In the genomic region with DNA sequence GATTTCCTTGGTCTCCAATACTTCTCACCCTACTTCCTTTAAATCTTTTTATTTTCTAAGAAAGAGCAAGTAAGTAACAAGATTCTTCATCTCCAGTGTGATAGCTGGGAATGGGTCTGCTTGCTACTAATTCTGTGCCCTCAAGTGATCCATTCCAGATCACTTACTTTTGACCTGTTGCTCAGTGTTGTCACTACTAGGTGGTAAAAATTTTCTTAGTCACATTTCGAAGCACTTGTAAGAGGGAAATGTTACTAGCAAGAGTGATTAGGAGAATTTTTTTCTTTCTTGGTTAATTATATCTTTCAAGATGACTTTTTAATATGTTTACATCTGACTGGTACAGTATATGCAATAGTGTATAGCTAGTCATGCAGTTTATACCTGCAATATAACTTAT, we compare ENCODE assay signal across 12 cellular contexts. TPM values are rescaled to one million over a fixed set of nuclear protein-coding genes. Genes with fewer than 3 reads are reported as not detected.
DNase-seq lines count a peak whose midpoint lies in the region; ATAC-seq and TF ChIP-seq lines count a peak whose summit lies in the region.
"Had no signal": no experiment of that assay in that cellular context is flagged by ENCODE, and none has a peak within 500 bp of the region (broad histone marks: within the 10 kb centered on the region; RNA-seq: fewer than 3 reads in every experiment).

No MANE protein-coding gene starts in this region.

- H3K4me1 ChIP-seq in GM23248 (ENCODE audit: insufficient read depth) = peaks cover 39% of the 10 kb centered on the region
- peaks cover 41% of the 10 kb centered on the region for H3K4me1 ChIP-seq in OCI-LY3 (ENCODE audit: low read length)
- H3K4me1 ChIP-seq in trophoblast cell (ENCODE audit: control insufficient read depth in 1 of 2, insufficient read depth in 2 of 2, low read length in 2 of 2) = peaks cover 2 to 4% of the 10 kb centered on the region in 2 experiments

- H2AFZ ChIP-seq in GM23248 (no peak overlapping the region), OCI-LY3 (ENCODE audit: low read depth, low read length) (no peak overlapping the region), trophoblast cell (ENCODE audit: insufficient read depth, low read length, poor library complexity) (no peak overlapping the region)

- no peak for TF ChIP-seq POLR2A in erythroblast (IDR thresholded peaks at IDR 0.05; ENCODE audit: low read length)

- H3K9me3 Mint-ChIP-seq in endothelial cell (ENCODE audit: unreplicated experiment) = no peaks in the 10 kb centered on the region

- H3K36me3 ChIP-seq in GM23248 (ENCODE audit: low read depth) (peaks cover 28% of the 10 kb centered on the region), OCI-LY3 (replicated peaks; ENCODE audit: low read depth, low read length) (peaks cover 64% of the 10 kb centered on the region), trophoblast cell (ENCODE audit: control insufficient read depth in 1 of 2, insufficient read depth in 2 of 2, low read length in 2 of 2) (peaks cover 11 to 25% of the 10 kb centered on the region in 2 experiments)

- in situ Hi-C loops in GM23248 (cut with MboI) = no loop called here

- no peak overlapping the region for H3K18ac ChIP-seq in trophoblast cell (ENCODE audit: low read length)

- peaks cover 35% of the 10 kb centered on the region for H3K36me3 Mint-ChIP-seq in endothelial cell (ENCODE audit: low read depth, unreplicated experiment)

- DNase-seq in GM23248 (peak; percentile 23), endothelial cell (ENCODE audit: low spot score) (no peak), trophoblast cell (no peak), erythroblast (lab: John Stamatoyannopoulos, UW) (no peak)
- no peak for DNase-seq in stimulated activated CD4-positive, alpha-beta T cell treated with anti-CD3 and anti-CD28 coated beads, Interleukin-12 subunit alpha, Interleukin-12 subunit beta, amount 100 ng/mL, for 4 hours
- DNase-seq: kidney, NCI-H1092, testis had no signal

- peaks cover 36% of the 10 kb centered on the region for H3K4me1 Mint-ChIP-seq in endothelial cell (ENCODE audit: unreplicated experiment)

- peak overlapping the region; percentile 99 for H3K4me3 ChIP-seq in GM23248
- H3K4me3 ChIP-seq in OCI-LY3 (ENCODE audit: low read length) = peak overlapping the region; percentile 83; the same call in 1 of the 2 replicates
- no peak overlapping the region for H3K4me3 ChIP-seq in trophoblast cell (ENCODE audit: low read depth, low read length)

- H3K9me3 ChIP-seq in GM23248 (ENCODE audit: low read depth) (no peaks in the 10 kb centered on the region), OCI-LY3 (ENCODE audit: insufficient read depth, low read length) (no peaks in the 10 kb centered on the region), trophoblast cell (ENCODE audit: insufficient read depth, low read depth, low read length) (no peaks in the 10 kb centered on the region)
- H3K9me3 ChIP-seq: testis had no signal

- H4K91ac ChIP-seq in trophoblast cell (ENCODE audit: low read depth, low read length) = no peak overlapping the region

- H3K4ac ChIP-seq in trophoblast cell (ENCODE audit: low read depth, low read length) = peak overlapping the region; percentile 66

- H4K12ac ChIP-seq in trophoblast cell (ENCODE audit: low read depth, low read length) = no peak overlapping the region

- peaks cover 95% of the 10 kb centered on the region for H3K79me2 ChIP-seq in GM23248 (ENCODE audit: insufficient read depth)
- peaks cover 97% of the 10 kb centered on the region for H3K79me2 ChIP-seq in OCI-LY3 (ENCODE audit: low read length)
- H3K79me2 ChIP-seq in trophoblast cell (ENCODE audit: control insufficient read depth, insufficient read depth, low read length, poor library complexity) = peaks cover 20% of the 10 kb centered on the region

- H3K4me2 ChIP-seq in GM23248 (ENCODE audit: unreplicated experiment) (peak overlapping the region; percentile 100), OCI-LY3 (ENCODE audit: low read length) (peak overlapping the region; percentile 93), trophoblast cell (ENCODE audit: low read length) (peak overlapping the region; percentile 22)

- H3K27ac Mint-ChIP-seq in endothelial cell (ENCODE audit: unreplicated experiment) = peak overlapping the region; percentile 59

- H3F3A ChIP-seq in GM23248 (ENCODE audit: insufficient read depth) = peaks cover 36% of the 10 kb centered on the region

- H4K8ac ChIP-seq in trophoblast cell (ENCODE audit: low read depth, low read length) = no peak overlapping the region

- no peak overlapping the region for H3K14ac ChIP-seq in trophoblast cell (ENCODE audit: low read length)

- no peak for ATAC-seq in HG03378 (IDR thresholded peaks at IDR 0.05; ENCODE audit: unreplicated experiment)

- TF ChIP-seq CTCF in OCI-LY3 (IDR thresholded peaks at IDR 0.05; ENCODE audit: low read depth, low read length) = no peak
- TF ChIP-seq CTCF in endothelial cell (IDR thresholded peaks at IDR 0.05; ENCODE audit: unreplicated experiment) = no peak

- no peak overlapping the region for H2BK120ac ChIP-seq in trophoblast cell (ENCODE audit: insufficient read depth, low read length, poor library complexity)

- H2AK5ac ChIP-seq in trophoblast cell (ENCODE audit: low read length) = no peak overlapping the region

- peak overlapping the region; percentile 52 for H3K4me3 Mint-ChIP-seq in endothelial cell (ENCODE audit: unreplicated experiment)

- H3K27ac ChIP-seq in GM23248 = 0 out of 2 replicates have a peak overlapping the region, but pooled peaks have one; percentile 98
- no peak overlapping the region for H3K27ac ChIP-seq in OCI-LY3 (ENCODE audit: low read length)
- no peak overlapping the region for H3K27ac ChIP-seq in trophoblast cell (ENCODE audit: low read depth, low read length)

- H4K20me1 ChIP-seq in GM23248 (ENCODE audit: insufficient read depth) (peaks cover 23% of the 10 kb centered on the region; the same call in 1 of the 2 replicates), OCI-LY3 (ENCODE audit: insufficient read depth, low read length) (peaks cover 49% of the 10 kb centered on the region)

- H3K79me1 ChIP-seq in trophoblast cell (ENCODE audit: low read length) = peaks cover 13% of the 10 kb centered on the region

- H3K23ac ChIP-seq in trophoblast cell (ENCODE audit: low read length) = no peak overlapping the region

- no peak overlapping the region for H2BK12ac ChIP-seq in trophoblast cell (ENCODE audit: low read length)

- 93 to 100% methylated on average over 1 of the region's 1 CpG for WGBS in GM23248 (ENCODE audit: low coverage in 1 of 2, low lambda C conversion rate in 2 of 2, missing lambda C conversion rate in 2 of 2), 2 experiments
- no CpG with 5 or more reads among the region's 1 CpG for WGBS in trophoblast cell (ENCODE audit: extremely low coverage, insufficient coverage, insufficient read length)

- H3K9me2 ChIP-seq in GM23248 (ENCODE audit: insufficient read depth) = no peaks in the 10 kb centered on the region

- H3K27me3 ChIP-seq in GM23248 (replicated peaks; ENCODE audit: insufficient read depth) (no peaks in the 10 kb centered on the region), OCI-LY3 (ENCODE audit: low read depth, low read length) (no peaks in the 10 kb centered on the region), trophoblast cell (ENCODE audit: insufficient read depth, low read length) (no peaks in the 10 kb centered on the region)
- H3K27me3 ChIP-seq: testis had no signal

- peaks cover 15% of the 10 kb centered on the region for H3K27me3 Mint-ChIP-seq in endothelial cell (ENCODE audit: unreplicated experiment)

- H3K9ac ChIP-seq in GM23248 (peak overlapping the region; percentile 99), OCI-LY3 (ENCODE audit: low read length) (no peak overlapping the region), trophoblast cell (ENCODE audit: low read length) (no peak overlapping the region)

- H2BK5ac ChIP-seq in trophoblast cell (ENCODE audit: low read depth, low read length, poor library complexity) = no peak overlapping the region

RNA-seq across cellular contexts. Expression of gene UBAP2L, which starts 2.2 kb away (rescaled TPM):
- total RNA-seq in GM23248 (2014; rRNA removed; shearing (Covaris generic)) = 73.0 and 90.5 TPM in 2 replicates
- 132 and 133 TPM in 2 replicates for polyA plus RNA-seq in GM23248 (2016; fragmentation: Nextera tagmentation; extraction: Ambion mirVana)
- 243 TPM for total RNA-seq in endothelial cell (ENCODE audit: unreplicated experiment)
- polyA plus RNA-seq in trophoblast cell (2013) = 162 and 163 TPM in 2 replicates

RNA-seq across cellular contexts. Expression of gene CFAP141, which starts 16.8 kb away (rescaled TPM):
- not detected in 2 replicates for total RNA-seq in GM23248 (2014; rRNA removed; shearing (Covaris generic))
- not detected in 2 replicates for polyA plus RNA-seq in GM23248 (2016; fragmentation: Nextera tagmentation; extraction: Ambion mirVana)
- not detected for total RNA-seq in endothelial cell (ENCODE audit: unreplicated experiment)
- not detected in 2 replicates for polyA plus RNA-seq in trophoblast cell (2013)
- total RNA-seq: dermis microvascular lymphatic vessel endothelial cell, kidney, RPMI7951 had no signal

RNA-seq across cellular contexts. Expression of gene TPM3, which starts 31.0 kb away (rescaled TPM):
- total RNA-seq in GM23248 (2014; rRNA removed; shearing (Covaris generic)) = 578 and 599 TPM in 2 replicates
- 557 and 570 TPM in 2 replicates for polyA plus RNA-seq in GM23248 (2016; fragmentation: Nextera tagmentation; extraction: Ambion mirVana)
- 689 TPM for total RNA-seq in endothelial cell (ENCODE audit: unreplicated experiment)
- polyA plus RNA-seq in trophoblast cell (2013) = 374 and 377 TPM in 2 replicates

RNA-seq across cellular contexts. Expression of gene HAX1, which starts 49.5 kb away (rescaled TPM):
- total RNA-seq in GM23248 (2014; rRNA removed; shearing (Covaris generic)) = 142 and 169 TPM in 2 replicates
- 172 and 178 TPM in 2 replicates for polyA plus RNA-seq in GM23248 (2016; fragmentation: Nextera tagmentation; extraction: Ambion mirVana)
- total RNA-seq in endothelial cell (ENCODE audit: unreplicated experiment) = 57.1 TPM
- 65.1 and 69.2 TPM in 2 replicates for polyA plus RNA-seq in trophoblast cell (2013)

Comparison
In these comparisons a context has a peak if more than half of its experiments do, and no peak if none do; other contexts are left out.
1. H3K4me2 ChIP-seq: peak in every context shown above with its lines; median percentile 100 in GM23248; 93 in OCI-LY3; 22 in trophoblast cell.